8 cellular contexts compared by ENCODE assay signal in genomic region chr16:56317998-56318912, GRCh38.
DNase-seq lines count a peak whose midpoint lies in the region; ATAC-seq and TF ChIP-seq lines count a peak whose summit lies in the region.

No MANE protein-coding gene starts in this region.

- H3K4me3 Mint-ChIP-seq in activated CD8-positive, alpha-beta T cell treated with anti-CD3 and anti-CD28 coated beads for 36 hours, result peak overlapping the region; percentile 7

- TF ChIP-seq RAD21 in liver (IDR thresholded peaks at IDR 0.05), result peak; percentile 100

- DNase-seq in AG08396 (ENCODE audit: low spot score) (peak; percentile 95), NCI-H69 (lab: John Stamatoyannopoulos, UW) (peak; percentile 73), dorsolateral prefrontal cortex (peak; percentile 86 to 93 (median 90))
- DNase-seq in activated CD8-positive, alpha-beta T cell treated with anti-CD3 and anti-CD28 coated beads for 36 hours, result peak; percentile 85
- DNase-seq in stimulated activated CD4-positive, alpha-beta T cell treated with anti-CD3 and anti-CD28 coated beads, Interleukin-4, amount 100 ng/mL, for 48 hours (ENCODE audit: low read depth in 2 of 2), result peak; percentile 74 to 78

- H3K27me3 Mint-ChIP-seq in activated CD8-positive, alpha-beta T cell treated with anti-CD3 and anti-CD28 coated beads for 36 hours, result peaks cover 4% of the 10 kb centered on the region

- WGBS in liver, result 33% methylated on average over 29 of the region's 29 CpGs

- peak overlapping the region; percentile 82 to 100 (median 96) for H3K27ac ChIP-seq in dorsolateral prefrontal cortex
- no peak overlapping the region for H3K27ac ChIP-seq in liver (ENCODE audit: low read depth in 1 of 2, low read length in 2 of 2)

- peaks cover 0 to 8% (median 2%) of the 10 kb centered on the region in 4 donors for H3K4me1 ChIP-seq in liver (ENCODE audit: control insufficient read depth in 4 of 4, insufficient read depth in 4 of 4, low read length in 3 of 4)

- intact Hi-C loops in activated CD8-positive, alpha-beta T cell treated with anti-CD3 and anti-CD28 coated beads for 36 hours (cut with micrococcal nuclease), result loop anchor here (2.0 to 5.0 kb wide), 3 partner anchors 75 to 373 kb away; no protein-coding TSS in a partner anchor
- intact Hi-C loops in dorsolateral prefrontal cortex (cut with DNase I), result loop anchor here (2.0 to 10.0 kb wide), 8 partner anchors 53 to 376 kb away; partner anchors contain the start of gene GNAO1 (in 1 of the 2)

- ATAC-seq in GM18870 (IDR thresholded peaks at IDR 0.05; ENCODE audit: unreplicated experiment) (peak; percentile 79), HG03139 (IDR thresholded peaks at IDR 0.05; ENCODE audit: unreplicated experiment) (peak; percentile 97)
- peak; percentile 100 for ATAC-seq in activated CD8-positive, alpha-beta T cell treated with anti-CD3 and anti-CD28 coated beads for 36 hours

- peak; percentile 93 for TF ChIP-seq CTCF in activated CD8-positive, alpha-beta T cell treated with anti-CD3 and anti-CD28 coated beads for 36 hours (IDR thresholded peaks at IDR 0.05)
- TF ChIP-seq CTCF in dorsolateral prefrontal cortex (IDR thresholded peaks at IDR 0.05 in 54 of 56, conservative IDR thresholded peaks at IDR 0.05 in 2 of 56; ENCODE audit: low read depth in 1 of 56, partially characterized antibody in 56 of 56) (peak; percentile 88 to 99 (median 97)), liver (IDR thresholded peaks at IDR 0.05; ENCODE audit: low read depth, low read length, missing input control) (peak; percentile 94)

- H3K27me3 ChIP-seq in dorsolateral prefrontal cortex (no peaks in the 10 kb centered on the region), liver (ENCODE audit: control insufficient read depth in 4 of 4, insufficient read depth in 4 of 4, low read length in 3 of 4) (no peaks in the 10 kb centered on the region)

- no peak overlapping the region for H3K9ac ChIP-seq in liver (ENCODE audit: low read depth in 1 of 2, low read length in 2 of 2)

- no peak overlapping the region for H3K27ac Mint-ChIP-seq in activated CD8-positive, alpha-beta T cell treated with anti-CD3 and anti-CD28 coated beads for 36 hours

- H3K9me3 ChIP-seq in liver (ENCODE audit: control insufficient read depth in 4 of 4, low read length in 3 of 4), result no peaks in the 10 kb centered on the region

- peaks cover 3% of the 10 kb centered on the region for H3K4me1 Mint-ChIP-seq in activated CD8-positive, alpha-beta T cell treated with anti-CD3 and anti-CD28 coated beads for 36 hours (ENCODE audit: low read depth)

- no peaks in the 10 kb centered on the region for H3K9me3 Mint-ChIP-seq in activated CD8-positive, alpha-beta T cell treated with anti-CD3 and anti-CD28 coated beads for 36 hours

- peaks cover 0 to 4% (median 0%) of the 10 kb centered on the region in 4 donors for H3K36me3 ChIP-seq in liver (ENCODE audit: control insufficient read depth in 4 of 4, insufficient read depth in 3 of 4, low read depth in 1 of 4, low read length in 3 of 4)

- CTCF ChIA-PET in activated CD8-positive, alpha-beta T cell treated with anti-CD3 and anti-CD28 coated beads for 36 hours (lab: Charles Lee), result interaction anchor here (0.5 to 3.4 kb wide), 45 partner anchors 9 to 853 kb away, joined by 3 to 55 read pairs (median 4); no protein-coding TSS in a partner anchor

- peak overlapping the region in 55 of 59 donors; percentile 6 to 59 (median 43) for H3K4me3 ChIP-seq in dorsolateral prefrontal cortex
- peak overlapping the region in 1 of 3 donors; percentile 9 for H3K4me3 ChIP-seq in liver (ENCODE audit: low read depth in 1 of 3, low read length in 3 of 3)

- POLR2A ChIA-PET in activated CD8-positive, alpha-beta T cell treated with anti-CD3 and anti-CD28 coated beads for 36 hours (lab: Charles Lee), result interaction anchor here (1.3 kb wide), 1 partner anchor 22 kb away, joined by 3 read pairs; no protein-coding TSS in a partner anchor

- no peaks in the 10 kb centered on the region for H3K36me3 Mint-ChIP-seq in activated CD8-positive, alpha-beta T cell treated with anti-CD3 and anti-CD28 coated beads for 36 hours (ENCODE audit: low read depth)

TF ChIP-seq in liver, 16 proteins besides CTCF, POLR2A, EP300 and RAD21:
- TF ChIP-seq YY1 (IDR thresholded peaks at IDR 0.05) (peak; percentile 86), TAF1 (conservative IDR thresholded peaks at IDR 0.05) (no peak)
TF ChIP-seq in liver: peak in this region for 1.

Comparison
In these comparisons a context has a peak if more than half of its experiments do, and no peak if none do; other contexts are left out.
1. H3K27ac ChIP-seq: peak in dorsolateral prefrontal cortex (59 of 59); none in liver (0 of 2).
2. Peak in every context shown above with its lines, with median percentiles within 50 percentile points of each other: DNase-seq, ATAC-seq and CTCF ChIP-seq.